Comparison of ENCODE assay signal across 13 cellular contexts in genomic region chr1:78277253-78277652, GRCh38.
DNase-seq lines count a peak whose midpoint lies in the region; ATAC-seq and TF ChIP-seq lines count a peak whose summit lies in the region.
"Had no signal": no experiment of that assay in that cellular context is flagged by ENCODE, and none has a peak within 500 bp of the region (broad histone marks: within the 10 kb centered on the region; RNA-seq: fewer than 3 reads in every experiment).

No MANE protein-coding gene starts in this region.

- no peaks in the 10 kb centered on the region for H3K36me3 ChIP-seq in BE2C

- H3K4me3 Mint-ChIP-seq in CD14-positive monocyte = no peak overlapping the region
- H3K4me3 Mint-ChIP-seq: activated CD8-positive, alpha-beta memory T cell treated with anti-CD3 and anti-CD28 coated beads, Interleukin-2, amount 10 ng/mL, durations not matched to agents 7 days and 5 days; CD4-positive, alpha-beta T cell; endodermal cell had no signal

- DNase-seq in AG10803 (ENCODE audit: low read depth) (peak; percentile 84), astrocyte of the cerebellum (ENCODE audit: low read depth) (peak; percentile 42), CD14-positive monocyte (ENCODE audit: low spot score) (no peak), BE2C (no peak), iPS-NIHi7 (ENCODE audit: extremely low spot score) (no peak), left lobe of liver (ENCODE audit: low spot score) (no peak)
- DNase-seq: activated CD8-positive, alpha-beta memory T cell treated with anti-CD3 and anti-CD28 coated beads, Interleukin-2, amount 10 ng/mL, durations not matched to agents 7 days and 5 days; CD4-positive, alpha-beta T cell; endodermal cell; H7; NCI-H526 had no signal

- H3K4me3 ChIP-seq in AG10803 (ENCODE audit: low read length) (no peak overlapping the region), astrocyte of the cerebellum (ENCODE audit: low read depth, low read length) (no peak overlapping the region), BE2C (ENCODE audit: low read depth, low read length) (no peak overlapping the region)

- H3K36me3 Mint-ChIP-seq in CD14-positive monocyte = no peaks in the 10 kb centered on the region
- H3K36me3 Mint-ChIP-seq: activated CD8-positive, alpha-beta memory T cell treated with anti-CD3 and anti-CD28 coated beads, Interleukin-2, amount 10 ng/mL, durations not matched to agents 7 days and 5 days had no signal

- peaks cover 1% of the 10 kb centered on the region for H3K4me1 Mint-ChIP-seq in CD14-positive monocyte

- no peaks in the 10 kb centered on the region for H3K27me3 ChIP-seq in BE2C

- TF ChIP-seq CTCF in AG10803 (conservative IDR thresholded peaks at IDR 0.05; ENCODE audit: low read length) (no peak), astrocyte of the cerebellum (IDR thresholded peaks at IDR 0.05; ENCODE audit: low read depth, low read length, missing control alignments) (no peak), CD14-positive monocyte (IDR thresholded peaks at IDR 0.05) (no peak), BE2C (IDR thresholded peaks at IDR 0.05; ENCODE audit: low read depth, low read length) (no peak)

- peak; percentile 72 for ATAC-seq in GM21390 (IDR thresholded peaks at IDR 0.05; ENCODE audit: unreplicated experiment)
- ATAC-seq in HG03469 (IDR thresholded peaks at IDR 0.05; ENCODE audit: unreplicated experiment) = peak; percentile 76
- no peak for ATAC-seq in left lobe of liver
- ATAC-seq: activated CD8-positive, alpha-beta memory T cell treated with anti-CD3 and anti-CD28 coated beads, Interleukin-2, amount 10 ng/mL, durations not matched to agents 7 days and 5 days had no signal

- in situ Hi-C loops in astrocyte of the cerebellum (cut with HindIII; ENCODE audit: low sequenced_read_pairs) = no loop called here

- peaks cover 0 to 6% (median 0%) of the 10 kb centered on the region in 7 donors for H3K9me3 Mint-ChIP-seq in CD14-positive monocyte
- H3K9me3 Mint-ChIP-seq: CD4-positive, alpha-beta T cell had no signal

- H3K27ac Mint-ChIP-seq in CD14-positive monocyte = no peak overlapping the region
- H3K27ac Mint-ChIP-seq: activated CD8-positive, alpha-beta memory T cell treated with anti-CD3 and anti-CD28 coated beads, Interleukin-2, amount 10 ng/mL, durations not matched to agents 7 days and 5 days; CD4-positive, alpha-beta T cell; endodermal cell had no signal

- peaks cover 0 to 1% (median 1%) of the 10 kb centered on the region in 3 donors for H3K27me3 Mint-ChIP-seq in CD14-positive monocyte (ENCODE audit: low read depth in 3 of 3)

- no peaks in the 10 kb centered on the region for H3K9me3 ChIP-seq in BE2C

- intact Hi-C loops in CD14-positive monocyte (cut with micrococcal nuclease) = no loop called here

- H3K4me1 ChIP-seq in BE2C = no peaks in the 10 kb centered on the region

Comparison
In these comparisons a context has a peak if more than half of its experiments do, and no peak if none do; other contexts are left out.
1. DNase-seq: peak in AG10803 (single experiment) and astrocyte of the cerebellum (single experiment); none in CD14-positive monocyte (single experiment), BE2C (single experiment), iPS-NIHi7 (single experiment) and left lobe of liver (single experiment).